Comparison of ENCODE assay signal across 18 cellular contexts in genomic region chr17:7702776-7703175, GRCh38. TPM values are rescaled to one million over a fixed set of nuclear protein-coding genes. Genes with fewer than 3 reads are reported as not detected.
A peak's percentile ranks its signal among the peaks of the same experiment; 100 is the strongest.
DNase-seq lines count a peak whose midpoint lies in the region; TF ChIP-seq lines count a peak whose summit lies in the region.
"Had no signal": no experiment of that assay in that cellular context is flagged by ENCODE, and none has a peak within 500 bp of the region (broad histone marks: within the 10 kb centered on the region; RNA-seq: fewer than 3 reads in every experiment).

No MANE protein-coding gene starts in this region.

- no peak overlapping the region for H3K4me3 ChIP-seq in NT2/D1 (ENCODE audit: insufficient read length, low read depth)
- no peak overlapping the region for H3K4me3 ChIP-seq in endodermal cell (ENCODE audit: low read length)
- no peak overlapping the region for H3K4me3 ChIP-seq in H7 (ENCODE audit: insufficient read depth, low read depth, low read length)
- H3K4me3 ChIP-seq: GM12878, GM23248, SJSA1 had no signal

- peaks cover 30% of the 10 kb centered on the region for H3K36me3 ChIP-seq in NT2/D1 (ENCODE audit: insufficient read depth, insufficient read length, low read length)
- H3K36me3 ChIP-seq in endodermal cell (ENCODE audit: control insufficient read depth, insufficient read depth, low read length), result peaks cover 8% of the 10 kb centered on the region
- H3K36me3 ChIP-seq in H7 (replicated peaks; ENCODE audit: control insufficient read depth, insufficient read depth, low read length), result peaks cover 1% of the 10 kb centered on the region

- H3K4me1 Mint-ChIP-seq in endodermal cell (peaks cover 23% of the 10 kb centered on the region), nephron progenitor cell (peaks cover 36% of the 10 kb centered on the region)

- H3K27me3 ChIP-seq in NT2/D1 (ENCODE audit: insufficient read depth, insufficient read length), result peaks cover 12% of the 10 kb centered on the region
- H3K27me3 ChIP-seq in endodermal cell (ENCODE audit: control insufficient read depth, insufficient read depth, low read length, poor library complexity, severe bottlenecking), result peaks cover 14% of the 10 kb centered on the region
- peaks cover 31% of the 10 kb centered on the region for H3K27me3 ChIP-seq in H7 (ENCODE audit: control insufficient read depth, insufficient read depth, low read length)

- WGBS in endodermal cell (ENCODE audit: insufficient coverage in 1 of 2, insufficient read length in 1 of 2), 2 experiments, result 92 to 96% methylated on average over 8 to 13 of the region's 13 CpGs

- peaks cover 13% of the 10 kb centered on the region for H3K36me3 Mint-ChIP-seq in endodermal cell (ENCODE audit: low read depth)
- peaks cover 9% of the 10 kb centered on the region for H3K36me3 Mint-ChIP-seq in nephron progenitor cell (ENCODE audit: low read depth)

- H3K4me1 ChIP-seq in NT2/D1 (ENCODE audit: insufficient read depth, insufficient read length) (peaks cover 14% of the 10 kb centered on the region), endodermal cell (ENCODE audit: control insufficient read depth, insufficient read depth, low read length) (peaks cover 6% of the 10 kb centered on the region)
- H3K4me1 ChIP-seq: Caco-2 had no signal

- H3K27ac Mint-ChIP-seq in endodermal cell (no peak overlapping the region), nephron progenitor cell (peak overlapping the region; percentile 64)
- H3K27ac Mint-ChIP-seq: CD4-positive, alpha-beta T cell had no signal

- no peaks in the 10 kb centered on the region for H3K9me3 Mint-ChIP-seq in endodermal cell
- no peaks in the 10 kb centered on the region for H3K9me3 Mint-ChIP-seq in nephron progenitor cell
- H3K9me3 Mint-ChIP-seq: CD4-positive, alpha-beta T cell had no signal

- H3K9ac ChIP-seq in NT2/D1 (ENCODE audit: insufficient read length, low read depth) (peak overlapping the region; percentile 10), endodermal cell (ENCODE audit: extremely low read depth, low read length, poor library complexity, severe bottlenecking) (no peak overlapping the region)
- H3K9ac ChIP-seq: GM23248 had no signal

- no peak for TF ChIP-seq CTCF in endodermal cell (conservative IDR thresholded peaks at IDR 0.05)
- no peak for TF ChIP-seq CTCF in nephron progenitor cell (IDR thresholded peaks at IDR 0.05)

- H3K4me3 Mint-ChIP-seq in endodermal cell (no peak overlapping the region), nephron progenitor cell (no peak overlapping the region)
- H3K4me3 Mint-ChIP-seq: CD4-positive, alpha-beta T cell had no signal

- H3K27me3 Mint-ChIP-seq in endodermal cell (ENCODE audit: insufficient read depth) (peaks cover 28% of the 10 kb centered on the region), nephron progenitor cell (ENCODE audit: low read depth, poor library complexity) (peaks cover 26% of the 10 kb centered on the region)

- peak overlapping the region; percentile 62 for H3K27ac ChIP-seq in endodermal cell (ENCODE audit: low read depth, low read length)
- H3K27ac ChIP-seq: GM23248, SJSA1 had no signal

- no peaks in the 10 kb centered on the region for H3K9me3 ChIP-seq in NT2/D1 (ENCODE audit: insufficient read depth, low read length)
- H3K9me3 ChIP-seq in endodermal cell (ENCODE audit: control insufficient read depth, low read length), result no peaks in the 10 kb centered on the region
- H3K9me3 ChIP-seq: Caco-2, SJSA1 had no signal

- no peak for DNase-seq in NT2/D1 (ENCODE audit: low read depth, low spot score)
- DNase-seq in endodermal cell, result no peak
- no peak for DNase-seq in nephron progenitor cell
- DNase-seq in H7, result no peak
- no peak for DNase-seq in HUDEP-2 (lab: John Stamatoyannopoulos, UW; ENCODE audit: unreplicated experiment in 76 of 76)
- no peak for DNase-seq in activated naive CD4-positive, alpha-beta T cell treated with Interleukin-2 at 50 U/mL for 16 hours
- no peak for DNase-seq in stimulated activated CD4-positive, alpha-beta T cell treated with anti-CD3 and anti-CD28 coated beads, Interleukin-15, amount 100 ng/mL, for 24 hours
- DNase-seq: CD4-positive, alpha-beta T cell; DND-41; MV-4-11; NCI-H2029 treated with DMSO at 0.1 percent for 48 hours; OCI-M1 had no signal

RNA-seq across cellular contexts. Expression of gene EFNB3, which starts 2.2 kb away (rescaled TPM):
- 10 to 100 TPM; 12.8 to 15.0 TPM for total RNA-seq in endodermal cell
- 72.5 TPM for polyA plus RNA-seq in endodermal cell (2013, experiment 1 of 2)
- 62.3 TPM for polyA plus RNA-seq in endodermal cell (2013, experiment 2 of 2)
- total RNA-seq in H7 (2014; rRNA removed; shearing (Covaris generic)), result 6.0 and 6.4 TPM in 2 replicates
- total RNA-seq: CD4-positive, alpha-beta T cell; SJSA1 had no signal

RNA-seq across cellular contexts. Expression of gene WRAP53, which starts 14.5 kb away (rescaled TPM):
- total RNA-seq in endodermal cell, result 10 to 100 TPM; 21.7 to 30.8 TPM
- polyA plus RNA-seq in endodermal cell (2013, experiment 1 of 2), result 27.8 TPM
- 24.6 TPM for polyA plus RNA-seq in endodermal cell (2013, experiment 2 of 2)
- 32.9 and 41.3 TPM in 2 replicates for total RNA-seq in H7 (2014; rRNA removed; shearing (Covaris generic))

RNA-seq across cellular contexts. Expression of gene DNAH2, which starts 14.8 kb away (rescaled TPM):
- under 1 TPM; 0.42 to 0.69 TPM for total RNA-seq in endodermal cell
- polyA plus RNA-seq in endodermal cell (2013, experiment 1 of 2), result 0.46 TPM
- 0.75 TPM for polyA plus RNA-seq in endodermal cell (2013, experiment 2 of 2)
- total RNA-seq in H7 (2014; rRNA removed; shearing (Covaris generic)), result 0.11 and 0.24 TPM in 2 replicates
- total RNA-seq: CD4-positive, alpha-beta T cell; GM12878; GM23248; Right ventricle myocardium inferior; SJSA1 had no signal
- polyA plus RNA-seq: GM12878, GM23248 had no signal

RNA-seq across cellular contexts. Expression of gene TP53, which starts 15.5 kb away (rescaled TPM):
- 100 to 1,000 TPM; 113 to 130 TPM for total RNA-seq in endodermal cell
- polyA plus RNA-seq in endodermal cell (2013, experiment 1 of 2), result 96.7 TPM
- polyA plus RNA-seq in endodermal cell (2013, experiment 2 of 2), result 83.4 TPM
- total RNA-seq in H7 (2014; rRNA removed; shearing (Covaris generic)), result 97.5 and 99.4 TPM in 2 replicates

RNA-seq across cellular contexts. Expression of gene ATP1B2, which starts 52.0 kb away (rescaled TPM):
- 1 to 10 TPM; 6.4 to 7.5 TPM for total RNA-seq in endodermal cell
- polyA plus RNA-seq in endodermal cell (2013, experiment 1 of 2), result 38.5 TPM
- 30.5 TPM for polyA plus RNA-seq in endodermal cell (2013, experiment 2 of 2)
- 1.6 and 7.0 TPM in 2 replicates for total RNA-seq in H7 (2014; rRNA removed; shearing (Covaris generic))
- total RNA-seq: GM23248, SJSA1 had no signal
- polyA plus RNA-seq: BJ, GM23248 had no signal
